ENCODE assay signal across 8 cellular contexts in genomic region chr2:239934571-239935171, GRCh38.
DNase-seq lines count a peak whose midpoint lies in the region; ATAC-seq, FAIRE-seq and TF ChIP-seq lines count a peak whose summit lies in the region.

No MANE protein-coding gene starts in this region.

- H3K4me3 ChIP-seq in Jurkat, Clone E6-1 (ENCODE audit: low read length): no peak overlapping the region
- H3K4me3 ChIP-seq in GM12878: no peak overlapping the region
- H3K4me3 ChIP-seq in iPS DF 6.9 (ENCODE audit: low read length): no peak overlapping the region

- peak; percentile 25 for DNase-seq in COLO829 (ENCODE audit: low spot score)
- peak; percentile 76 for DNase-seq in Jurkat, Clone E6-1 (ENCODE audit: low read depth, low spot score)
- peak; percentile 52 for DNase-seq in T-helper 9 cell
- DNase-seq in GM12878 (ENCODE audit: low read depth, low spot score): no peak
- DNase-seq in iPS DF 6.9 (ENCODE audit: low read depth, low spot score): peak; percentile 52
- peak; percentile 24 to 60 for DNase-seq in stimulated activated CD4-positive, alpha-beta T cell treated with anti-CD3 and anti-CD28 coated beads, Interleukin-12 subunit alpha, Interleukin-12 subunit beta, amount 100 ng/mL, for 24 hours (ENCODE audit: low read depth in 2 of 2)

- RAD21 ChIA-PET in GM12878 (lab: Charles Lee; ENCODE audit: unreplicated experiment): interaction anchor here (1.3 kb wide), 1 partner anchor 209 kb away, joined by 3 read pairs; no protein-coding TSS in a partner anchor

- SMC1A ChIA-PET in GM12878 (lab: Charles Lee; ENCODE audit: uncharacterized antibody, unreplicated experiment): interaction anchor here (1.5 kb wide), 1 partner anchor 11 kb away, joined by 3 read pairs; no protein-coding TSS in a partner anchor

- POLR2A ChIA-PET in GM12878 (lab: Charles Lee): no interaction called here

- 29% methylated on average over 19 of the region's 19 CpGs for WGBS in GM12878 (ENCODE audit: insufficient coverage, insufficient replicate concordance, low lambda C conversion rate, missing lambda C conversion rate)
- no CpG with 5 or more reads among the region's 19 CpGs for WGBS in iPS DF 6.9 (ENCODE audit: insufficient coverage, insufficient read length)

- H3K36me3 ChIP-seq in GM12878 (ENCODE audit: control insufficient read depth in 2 of 2, insufficient read depth in 2 of 2, low read length in 1 of 2): no peaks in the 10 kb centered on the region
- H3K36me3 ChIP-seq in iPS DF 6.9 (ENCODE audit: control insufficient read depth, insufficient read depth, low read length): no peaks in the 10 kb centered on the region

- intact Hi-C loops in GM12878 (cut with micrococcal nuclease; ENCODE audit: unreplicated experiment): no loop called here

- H4K20me1 ChIP-seq in GM12878 (ENCODE audit: control insufficient read depth, insufficient read depth): no peaks in the 10 kb centered on the region

- no peak for TF ChIP-seq EP300 in GM12878 (IDR thresholded peaks at IDR 0.05; ENCODE audit: borderline replicate concordance in 1 of 2, control insufficient read depth in 1 of 2, low read depth in 2 of 2, low read length in 2 of 2)

- H3K4me2 ChIP-seq in GM12878 (ENCODE audit: control insufficient read depth, insufficient read depth): no peak overlapping the region

- H3K9ac ChIP-seq in GM12878 (ENCODE audit: control insufficient read depth, insufficient read depth, low read length): no peak overlapping the region

- H3K4me1 ChIP-seq in GM12878 (ENCODE audit: control insufficient read depth, insufficient read depth, low read length): no peaks in the 10 kb centered on the region
- H3K4me1 ChIP-seq in iPS DF 6.9 (ENCODE audit: control insufficient read depth, insufficient read depth, low read length): no peaks in the 10 kb centered on the region; the same call in 1 of the 2 replicates

- ATAC-seq in GM12878 (0 out of 3 replicates have a peak, but pooled peaks have one; percentile 31), HG02973 (IDR thresholded peaks at IDR 0.05; ENCODE audit: unreplicated experiment) (no peak), GM19328 (IDR thresholded peaks at IDR 0.05; ENCODE audit: unreplicated experiment) (no peak)

- no peaks in the 10 kb centered on the region for H3K27me3 ChIP-seq in GM12878 (replicated peaks in 1 of 2; ENCODE audit: control insufficient read depth in 2 of 2, insufficient read depth in 2 of 2, low read length in 1 of 2)
- no peaks in the 10 kb centered on the region for H3K27me3 ChIP-seq in iPS DF 6.9 (ENCODE audit: control insufficient read depth, insufficient read depth, low read length)

- CTCF ChIA-PET in GM12878 (lab: Yijun Ruan, JAX): interaction anchor here (0.9 to 1.8 kb wide), 11 partner anchors 11 to 667 kb away, joined by 3 to 6 read pairs (median 3); no protein-coding TSS in a partner anchor

- in situ Hi-C loops in GM12878 (cut with MboI): no loop called here

- no peak for TF ChIP-seq POLR2A in GM12878 (IDR thresholded peaks at IDR 0.05; ENCODE audit: low read depth, low read length)

- no peaks in the 10 kb centered on the region for H3K79me2 ChIP-seq in GM12878 (ENCODE audit: control insufficient read depth, insufficient read depth, low read length)

- TF ChIP-seq RAD21 in GM12878 (IDR thresholded peaks at IDR 0.05; ENCODE audit: insufficient read depth, low read depth, low read length): peak; percentile 22; the same call in 1 of the 2 replicates

- H2AFZ ChIP-seq in GM12878 (ENCODE audit: control insufficient read depth, low read depth, low read length): no peak overlapping the region

- no peak for FAIRE-seq in GM12878 (lab: Jason Lieb, UNC)

- no peaks in the 10 kb centered on the region; the same call in 2 of the 3 replicates for H3K9me3 ChIP-seq in GM12878 (replicated peaks; ENCODE audit: control insufficient read depth, insufficient read depth, low read length)
- no peaks in the 10 kb centered on the region for H3K9me3 ChIP-seq in iPS DF 6.9 (ENCODE audit: control insufficient read depth, insufficient read depth, low read length)

- no peak overlapping the region for H3K27ac ChIP-seq in GM12878 (ENCODE audit: control insufficient read depth, insufficient read depth)
- no peak overlapping the region for H3K27ac ChIP-seq in iPS DF 6.9 (ENCODE audit: low read length)

- peak; percentile 52 to 61 (median 57); a peak in 5 of 6 replicates for TF ChIP-seq CTCF in GM12878 (IDR thresholded peaks at IDR 0.05 in 2 of 3, conservative IDR thresholded peaks at IDR 0.05 in 1 of 3; ENCODE audit: control insufficient read depth in 2 of 3, extremely low read depth in 1 of 3, insufficient read depth in 1 of 3, low read depth in 3 of 3, low read length in 3 of 3)

- BruUV-seq in GM12878 (replicated peaks; lab: Mats Ljungman, UMichigan): no TSS peak

TF ChIP-seq in GM12878, 131 proteins besides CTCF, POLR2A, EP300 and RAD21:
- TF ChIP-seq SKIL (IDR thresholded peaks at IDR 0.05; ENCODE audit: low read depth, poor library complexity, severe bottlenecking) (no peak), MEF2A (IDR thresholded peaks at IDR 0.05; ENCODE audit: insufficient read depth, low read depth, low read length) (no peak), SMC3 (IDR thresholded peaks at IDR 0.05; ENCODE audit: borderline replicate concordance, low read length) (peak; percentile 33; the same call in 1 of the 2 replicates), STAT1 (conservative IDR thresholded peaks at IDR 0.05) (no peak), NFIC (IDR thresholded peaks at IDR 0.05; ENCODE audit: low read depth, low read length) (no peak)
